Comparison of ENCODE assay signal across 17 cellular contexts in genomic region chr1:35280006-35280405, GRCh38. TPM values are rescaled to one million over a fixed set of nuclear protein-coding genes. Genes with fewer than 3 reads are reported as not detected.
DNase-seq lines count a peak whose midpoint lies in the region; ATAC-seq and TF ChIP-seq lines count a peak whose summit lies in the region.
"Had no signal": no experiment of that assay in that cellular context is flagged by ENCODE, and none has a peak within 500 bp of the region (broad histone marks: within the 10 kb centered on the region; RNA-seq: fewer than 3 reads in every experiment).

No MANE protein-coding gene starts in this region.

- no peak overlapping the region for H4K8ac ChIP-seq in mesendoderm (ENCODE audit: low read depth, low read length)

- peak overlapping the region; percentile 85 for H3K27ac Mint-ChIP-seq in activated T-cell treated with anti-CD3 and anti-CD28 coated beads, Interleukin-2, amount 50 U/mL, for 72 hours
- H3K27ac Mint-ChIP-seq in CD14-positive monocyte, result peak overlapping the region in 5 of 7 donors; percentile 58 to 77 (median 70)
- H3K27ac Mint-ChIP-seq in dendritic cell treated with granulocyte-macrophage colony-stimulating factor and Interleukin-4, amounts not matched to agents 40 ng/mL and 50 ng/mL, for 4 days, result peak overlapping the region; percentile 2
- H3K27ac Mint-ChIP-seq: CD4-positive, CD25-positive, alpha-beta regulatory T cell had no signal

- no peaks in the 10 kb centered on the region for H3K9me3 ChIP-seq in HEK293 (ENCODE audit: control insufficient read depth, insufficient read depth, low read depth, low read length)

- H3K4ac ChIP-seq in mesendoderm (ENCODE audit: low read depth, low read length), result no peak overlapping the region

- H2BK120ac ChIP-seq in mesendoderm (ENCODE audit: low read depth, low read length), result no peak overlapping the region

- no peaks in the 10 kb centered on the region for H3K27me3 ChIP-seq in mesendoderm (ENCODE audit: insufficient read depth, low read length, poor library complexity)
- H3K27me3 ChIP-seq: BLaER1 treated with 17β-estradiol and CSF1 and Interleukin-3, amounts not matched to agents 10 nM and 100 nM had no signal

- no peak for ATAC-seq in activated T-cell treated with anti-CD3 and anti-CD28 coated beads, Interleukin-2, amount 50 U/mL, for 72 hours (replicated peaks in 1 of 2)
- ATAC-seq in activated T-cell treated with anti-CD3 and anti-CD28 coated beads, Interleukin-2, amount 50 U/mL, for 4 hours, result no peak
- ATAC-seq: HCT116 had no signal

- H3K27ac ChIP-seq in HEK293 (ENCODE audit: extremely low read depth, low read depth, low read length), result no peak overlapping the region
- no peak overlapping the region for H3K27ac ChIP-seq in mesendoderm (ENCODE audit: low read depth, low read length)
- H3K27ac ChIP-seq: BLaER1 treated with 17β-estradiol and CSF1 and Interleukin-3, amounts not matched to agents 10 nM and 100 nM had no signal

- intact Hi-C loops in CD14-positive monocyte (cut with micrococcal nuclease), result no loop called here
- intact Hi-C loops in dendritic cell treated with granulocyte-macrophage colony-stimulating factor and Interleukin-4, amounts not matched to agents 40 ng/mL and 50 ng/mL, for 4 days (cut with micrococcal nuclease), result no loop called here

- WGBS in mesendoderm (ENCODE audit: extremely low coverage, insufficient coverage, low lambda C conversion rate), result no CpG with 5 or more reads among the region's 1 CpG

- CTCF ChIA-PET in HEK293 (lab: Yijun Ruan, JAX), result no interaction called here

- peaks cover 3 to 13% of the 10 kb centered on the region in 2 donors for H3K9me3 Mint-ChIP-seq in activated T-cell treated with anti-CD3 and anti-CD28 coated beads, Interleukin-2, amount 50 U/mL, for 72 hours
- peaks cover 9% of the 10 kb centered on the region for H3K9me3 Mint-ChIP-seq in activated T-cell treated with anti-CD3 and anti-CD28 coated beads, Interleukin-2, amount 50 U/mL, for 4 hours
- H3K9me3 Mint-ChIP-seq in CD14-positive monocyte, result peaks cover 6 to 25% (median 9%) of the 10 kb centered on the region in 7 donors
- H3K9me3 Mint-ChIP-seq in dendritic cell treated with granulocyte-macrophage colony-stimulating factor and Interleukin-4, amounts not matched to agents 40 ng/mL and 50 ng/mL, for 4 days, result peaks cover 26% of the 10 kb centered on the region

- H3K4me2 ChIP-seq in mesendoderm (ENCODE audit: low read length), result no peak overlapping the region
- H3K4me2 ChIP-seq: BLaER1 treated with 17β-estradiol and CSF1 and Interleukin-3, amounts not matched to agents 10 nM and 100 nM had no signal

- H2BK15ac ChIP-seq in mesendoderm (replicated peaks; ENCODE audit: low read depth), result no peak overlapping the region

- H2AK5ac ChIP-seq in mesendoderm (ENCODE audit: low read length), result no peak overlapping the region

- H3K4me1 ChIP-seq in HEK293 (ENCODE audit: control insufficient read depth, insufficient read depth, low read length) (no peaks in the 10 kb centered on the region), mesendoderm (ENCODE audit: control insufficient read depth, low read depth, low read length) (no peaks in the 10 kb centered on the region)

- TF ChIP-seq CTCF in CD14-positive monocyte (IDR thresholded peaks at IDR 0.05), result no peak
- TF ChIP-seq CTCF in HEK293 (tag by site-specific recombination; IDR thresholded peaks at IDR 0.05), result no peak

- H3K18ac ChIP-seq in mesendoderm (ENCODE audit: low read length), result no peak overlapping the region

- H3K36me3 ChIP-seq in HEK293 (ENCODE audit: control insufficient read depth in 2 of 2, insufficient read depth in 1 of 2, low read length in 2 of 2) (peaks cover 3 to 35% of the 10 kb centered on the region in 2 experiments; a peak in 2 of 3 replicates), mesendoderm (ENCODE audit: control insufficient read depth, insufficient read depth, low read length) (no peaks in the 10 kb centered on the region)

- no peak overlapping the region for H3K23ac ChIP-seq in mesendoderm (ENCODE audit: low read length)

- peaks cover 28% of the 10 kb centered on the region for H3K79me2 ChIP-seq in mesendoderm (ENCODE audit: control insufficient read depth, insufficient read depth, low read length)

- H2BK5ac ChIP-seq in mesendoderm (ENCODE audit: low read length), result no peak overlapping the region

- H4K5ac ChIP-seq in mesendoderm (ENCODE audit: low read length), result no peak overlapping the region

- no peak overlapping the region for H3K56ac ChIP-seq in mesendoderm (ENCODE audit: low read length)

- H3K4me3 ChIP-seq in HEK293 (ENCODE audit: low read depth, low read length) (no peak overlapping the region), mesendoderm (ENCODE audit: low read length) (no peak overlapping the region)
- H3K4me3 ChIP-seq: BLaER1 treated with 17β-estradiol and CSF1 and Interleukin-3, amounts not matched to agents 10 nM and 100 nM had no signal

- no peak overlapping the region for H3K9ac ChIP-seq in mesendoderm (ENCODE audit: low read length)
- H3K9ac ChIP-seq: BLaER1 treated with 17β-estradiol and CSF1 and Interleukin-3, amounts not matched to agents 10 nM and 100 nM had no signal

- DNase-seq in activated T-cell treated with anti-CD3 and anti-CD28 coated beads, Interleukin-2, amount 50 U/mL, for 72 hours, result no peak
- DNase-seq in activated T-cell treated with anti-CD3 and anti-CD28 coated beads, Interleukin-2, amount 50 U/mL, for 4 hours, result no peak
- no peak for DNase-seq in CD14-positive monocyte (ENCODE audit: low spot score)
- DNase-seq in activated CD4-positive, alpha-beta T cell treated with anti-CD3 and anti-CD28 coated beads for 4 hours, result no peak
- no peak for DNase-seq in mesendoderm
- DNase-seq in anterior cingulate cortex (lab: John Stamatoyannopoulos, UW), result no peak
- DNase-seq: 8988T; Calu3; CD4-positive, CD25-positive, alpha-beta regulatory T cell; DMS79 treated with DMSO at 0.1 percent for 48 hours; GF-D8; GOT3; H7 had no signal

- peaks cover 11% of the 10 kb centered on the region for H3K79me1 ChIP-seq in mesendoderm (ENCODE audit: low read length)

- POLR2A ChIA-PET in HEK293 (lab: Yijun Ruan, JAX), result no interaction called here

- no peak overlapping the region for H3K4me3 Mint-ChIP-seq in activated T-cell treated with anti-CD3 and anti-CD28 coated beads, Interleukin-2, amount 50 U/mL, for 72 hours
- H3K4me3 Mint-ChIP-seq in activated T-cell treated with anti-CD3 and anti-CD28 coated beads, Interleukin-2, amount 50 U/mL, for 4 hours, result no peak overlapping the region
- H3K4me3 Mint-ChIP-seq in CD14-positive monocyte, result no peak overlapping the region
- no peak overlapping the region for H3K4me3 Mint-ChIP-seq in dendritic cell treated with granulocyte-macrophage colony-stimulating factor and Interleukin-4, amounts not matched to agents 40 ng/mL and 50 ng/mL, for 4 days
- H3K4me3 Mint-ChIP-seq: CD4-positive, CD25-positive, alpha-beta regulatory T cell had no signal

- H3K4me1 Mint-ChIP-seq in activated T-cell treated with anti-CD3 and anti-CD28 coated beads, Interleukin-2, amount 50 U/mL, for 72 hours (ENCODE audit: low read depth), result peaks cover 4% of the 10 kb centered on the region
- peaks cover 13% of the 10 kb centered on the region for H3K4me1 Mint-ChIP-seq in activated T-cell treated with anti-CD3 and anti-CD28 coated beads, Interleukin-2, amount 50 U/mL, for 4 hours (ENCODE audit: low read depth)
- H3K4me1 Mint-ChIP-seq in CD14-positive monocyte, result peaks cover 33% of the 10 kb centered on the region
- peaks cover 39% of the 10 kb centered on the region for H3K4me1 Mint-ChIP-seq in dendritic cell treated with granulocyte-macrophage colony-stimulating factor and Interleukin-4, amounts not matched to agents 40 ng/mL and 50 ng/mL, for 4 days (ENCODE audit: low read depth)

- H3K36me3 Mint-ChIP-seq in activated T-cell treated with anti-CD3 and anti-CD28 coated beads, Interleukin-2, amount 50 U/mL, for 72 hours (ENCODE audit: insufficient read depth in 2 of 2), result peaks cover 11 to 29% of the 10 kb centered on the region in 2 donors
- peaks cover 31% of the 10 kb centered on the region for H3K36me3 Mint-ChIP-seq in activated T-cell treated with anti-CD3 and anti-CD28 coated beads, Interleukin-2, amount 50 U/mL, for 4 hours (ENCODE audit: insufficient read depth)
- H3K36me3 Mint-ChIP-seq in CD14-positive monocyte, result peaks cover 13 to 55% of the 10 kb centered on the region in 2 donors
- H3K36me3 Mint-ChIP-seq in dendritic cell treated with granulocyte-macrophage colony-stimulating factor and Interleukin-4, amounts not matched to agents 40 ng/mL and 50 ng/mL, for 4 days (ENCODE audit: low read depth), result peaks cover 65% of the 10 kb centered on the region

- no peaks in the 10 kb centered on the region for H3K27me3 Mint-ChIP-seq in activated T-cell treated with anti-CD3 and anti-CD28 coated beads, Interleukin-2, amount 50 U/mL, for 72 hours (ENCODE audit: low read depth)
- no peaks in the 10 kb centered on the region for H3K27me3 Mint-ChIP-seq in activated T-cell treated with anti-CD3 and anti-CD28 coated beads, Interleukin-2, amount 50 U/mL, for 4 hours (ENCODE audit: low read depth)
- peaks cover 0 to 2% (median 0%) of the 10 kb centered on the region in 3 donors for H3K27me3 Mint-ChIP-seq in CD14-positive monocyte (ENCODE audit: low read depth in 3 of 3)
- H3K27me3 Mint-ChIP-seq in dendritic cell treated with granulocyte-macrophage colony-stimulating factor and Interleukin-4, amounts not matched to agents 40 ng/mL and 50 ng/mL, for 4 days, result no peaks in the 10 kb centered on the region
- H3K27me3 Mint-ChIP-seq: CD4-positive, CD25-positive, alpha-beta regulatory T cell had no signal

TF ChIP-seq in HEK293, 187 proteins besides CTCF, POLR2A, EP300 and RAD21 (continues in another document):
- TF ChIP-seq MEIS1 (CRISPR knock-in tag; IDR thresholded peaks at IDR 0.05; ENCODE audit: borderline replicate concordance) (no peak), ZNF366 (tag by site-specific recombination; conservative IDR thresholded peaks at IDR 0.05) (peak; percentile 83), ZSCAN16 (tag by site-specific recombination; IDR thresholded peaks at IDR 0.05) (no peak), PRDM1 (tag by site-specific recombination; IDR thresholded peaks at IDR 0.05) (peak; percentile 99)

RNA-seq across cellular contexts. Expression of gene ZMYM4, which starts 11.5 kb away (rescaled TPM):
- total RNA-seq in activated T-cell treated with anti-CD3 and anti-CD28 coated beads, Interleukin-2, amount 50 U/mL, for 72 hours, result 10 to 100 TPM; 37.5 to 54.7 TPM
- total RNA-seq in activated T-cell treated with anti-CD3 and anti-CD28 coated beads, Interleukin-2, amount 50 U/mL, for 4 hours, result 10 to 100 TPM; 24.2 to 28.9 (median 26.0) TPM
- 10 to 100 TPM; 26.0 to 31.8 TPM for polyA plus RNA-seq in CD14-positive monocyte
- 37.2 TPM for polyA plus RNA-seq in mesendoderm (2013, experiment 1 of 2)
- 38.8 TPM for polyA plus RNA-seq in mesendoderm (2013, experiment 2 of 2)

Comparison
In these comparisons a context has a peak if more than half of its experiments do, and no peak if none do; other contexts are left out.
1. H3K27ac Mint-ChIP-seq: peak in every context shown above with its lines; median percentile 85 in activated T-cell treated with anti-CD3 and anti-CD28 coated beads, Interleukin-2, amount 50 U/mL, for 72 hours; 70 in CD14-positive monocyte; 2 in dendritic cell treated with granulocyte-macrophage colony-stimulating factor and Interleukin-4, amounts not matched to agents 40 ng/mL and 50 ng/mL, for 4 days.